Comparison of ENCODE assay signal across 24 cellular contexts in genomic region chr14:24343795-24344660, GRCh38. TPM values are rescaled to one million over a fixed set of nuclear protein-coding genes. Genes with fewer than 3 reads are reported as not detected.
DNase-seq lines count a peak whose midpoint lies in the region; ATAC-seq and TF ChIP-seq lines count a peak whose summit lies in the region.
"Had no signal": no experiment of that assay in that cellular context is flagged by ENCODE, and none has a peak within 500 bp of the region (broad histone marks: within the 10 kb centered on the region; RNA-seq: fewer than 3 reads in every experiment).

No MANE protein-coding gene starts in this region.

- no peak for TF ChIP-seq POLR2A in Peyer's patch (IDR thresholded peaks at IDR 0.05)

- H3K9ac ChIP-seq in GM23248: no peak overlapping the region

- no peak for TF ChIP-seq CTCF in Peyer's patch (IDR thresholded peaks at IDR 0.05)
- TF ChIP-seq CTCF in foreskin keratinocyte (conservative IDR thresholded peaks at IDR 0.05): no peak

- no peaks in the 10 kb centered on the region for H4K20me1 ChIP-seq in GM23248 (ENCODE audit: insufficient read depth)

- H2AFZ ChIP-seq in GM23248: no peak overlapping the region

- in situ Hi-C loops in GM23248 (cut with MboI): no loop called here

- H3K27me3 ChIP-seq in GM23248 (replicated peaks; ENCODE audit: insufficient read depth) (no peaks in the 10 kb centered on the region), Peyer's patch (no peaks in the 10 kb centered on the region), foreskin keratinocyte (peaks cover 9% of the 10 kb centered on the region)

- H3K36me3 ChIP-seq in GM23248 (ENCODE audit: low read depth) (no peaks in the 10 kb centered on the region), Peyer's patch (no peaks in the 10 kb centered on the region)
- H3K36me3 ChIP-seq: esophagus squamous epithelium, gastrocnemius medialis had no signal

- 80 to 81% methylated on average over 7 of the region's 7 CpGs for WGBS in GM23248 (ENCODE audit: low coverage in 1 of 2, low lambda C conversion rate in 2 of 2, missing lambda C conversion rate in 2 of 2), 2 experiments

- no peaks in the 10 kb centered on the region for H3F3A ChIP-seq in GM23248 (ENCODE audit: insufficient read depth)

- ATAC-seq in left lobe of liver (peak; percentile 94), HG03039 (IDR thresholded peaks at IDR 0.05; ENCODE audit: unreplicated experiment) (no peak), foreskin keratinocyte (no peak)
- ATAC-seq: activated T-helper 17 cell treated with anti-CD3 and anti-CD28 coated beads, Interleukin-2, amount 50 U/mL, for 72 hours; CD8-positive, alpha-beta T cell; gastrocnemius medialis; stimulated activated naive B cell treated with anti-CD40 and anti-IgM and Interleukin-4, amounts not matched to agents 10 μg/mL and 1 μg/mL and 100 μg/mL, for 72 hours had no signal

- H3K27ac ChIP-seq in GM23248: no peak overlapping the region
- H3K27ac ChIP-seq in Peyer's patch: peak overlapping the region in 2 of 4 donors; percentile 40 to 41
- no peak overlapping the region for H3K27ac ChIP-seq in foreskin keratinocyte
- H3K27ac ChIP-seq: esophagus squamous epithelium, gastrocnemius medialis, skin epidermis had no signal

- no peaks in the 10 kb centered on the region for H3K4me1 ChIP-seq in GM23248 (ENCODE audit: insufficient read depth)
- H3K4me1 ChIP-seq in Peyer's patch: peaks cover 0 to 11% (median 1%) of the 10 kb centered on the region in 4 donors
- H3K4me1 ChIP-seq in foreskin keratinocyte: no peaks in the 10 kb centered on the region
- H3K4me1 ChIP-seq: gastrocnemius medialis had no signal

- H3K4me2 ChIP-seq in GM23248 (ENCODE audit: unreplicated experiment): no peak overlapping the region

- H3K9me2 ChIP-seq in GM23248 (ENCODE audit: insufficient read depth): no peaks in the 10 kb centered on the region

- H3K4me3 ChIP-seq in GM23248 (no peak overlapping the region), Peyer's patch (no peak overlapping the region)
- H3K4me3 ChIP-seq: esophagus squamous epithelium, gastrocnemius medialis, skin epidermis had no signal

- H3K9me3 ChIP-seq in GM23248 (ENCODE audit: low read depth) (no peaks in the 10 kb centered on the region), Peyer's patch (no peaks in the 10 kb centered on the region)
- H3K9me3 ChIP-seq: esophagus squamous epithelium, gastrocnemius medialis had no signal

- H3K79me2 ChIP-seq in GM23248 (ENCODE audit: insufficient read depth): no peaks in the 10 kb centered on the region

- DNase-seq in GM23248 (peak; percentile 39), Peyer's patch (peak in 2 of 3 donors; percentile 75 to 82), left lobe of liver (ENCODE audit: low spot score) (peak; percentile 64), NCI-H1092 (lab: John Stamatoyannopoulos, UW) (no peak), foreskin keratinocyte (no peak)
- DNase-seq: activated CD4-positive, alpha-beta T cell treated with anti-CD3 and anti-CD28 coated beads for 48 hours; activated naive CD4-positive, alpha-beta T cell treated with anti-CD3 and anti-CD28 coated beads, Interleukin-2, amount 50 U/mL, for 16 hours; amniotic stem cell; CD8-positive, alpha-beta T cell; cerebellar nuclear complex; esophagus squamous epithelium; gastrocnemius medialis; hippocampal formation; NCI-H146; NCI-H2107; NCI-H345; NCI-H69; SIG-M5; stimulated activated naive B cell treated with anti-CD40 and anti-IgM and Interleukin-4, amounts not matched to agents 10 μg/mL and 1 μg/mL and 100 μg/mL, for 72 hours; SW 1271 had no signal

RNA-seq across cellular contexts. Expression of gene RIPK3, which starts 4.2 kb away (rescaled TPM):
- total RNA-seq in GM23248 (2014; rRNA removed; shearing (Covaris generic)): 2.2 and 5.3 TPM in 2 replicates
- polyA plus RNA-seq in GM23248 (2016; fragmentation: Nextera tagmentation; extraction: Ambion mirVana) (5.1 and 5.3 TPM in 2 replicates), foreskin keratinocyte (7.8 and 9.4 TPM in 2 replicates)
- total RNA-seq in Peyer's patch (10 to 100 TPM; 45.2 to 72.0 (median 64.0) TPM), left lobe of liver (0.68 TPM), foreskin keratinocyte (7.9 and 11.7 TPM in 2 replicates)
- total RNA-seq: Daoy had no signal

RNA-seq across cellular contexts. Expression of gene ADCY4, which starts 9.2 kb away (rescaled TPM):
- 0.22 and 0.38 TPM in 2 replicates for total RNA-seq in GM23248 (2014; rRNA removed; shearing (Covaris generic))
- polyA plus RNA-seq in GM23248 (2016; fragmentation: Nextera tagmentation; extraction: Ambion mirVana): 0.20 and 0.38 TPM in 2 replicates
- total RNA-seq in Peyer's patch: 10 to 100 TPM; 12.1 to 53.6 (median 26.9) TPM
- total RNA-seq in left lobe of liver: 5.5 TPM
- 0.49 and 1.1 TPM in 2 replicates for total RNA-seq in foreskin keratinocyte
- 0.25 and 0.57 TPM in 2 replicates for polyA plus RNA-seq in foreskin keratinocyte

RNA-seq across cellular contexts. Expression of gene NFATC4, which starts 24.0 kb away (rescaled TPM):
- total RNA-seq in GM23248 (2014; rRNA removed; shearing (Covaris generic)): 96.9 and 113 TPM in 2 replicates
- 75.6 and 84.8 TPM in 2 replicates for polyA plus RNA-seq in GM23248 (2016; fragmentation: Nextera tagmentation; extraction: Ambion mirVana)
- 10 to 100 TPM in 3 of 4 donors, 1 to 10 TPM in 1; 6.5 to 52.0 (median 21.5) TPM for total RNA-seq in Peyer's patch
- 1.4 TPM for total RNA-seq in left lobe of liver
- 11.1 and 19.8 TPM in 2 replicates for total RNA-seq in foreskin keratinocyte
- 13.1 and 21.1 TPM in 2 replicates for polyA plus RNA-seq in foreskin keratinocyte
- total RNA-seq: CD8-positive, alpha-beta T cell had no signal

RNA-seq across cellular contexts. Expression of gene LTB4R, which starts 32.7 kb away (rescaled TPM):
- 1.4 and 2.4 TPM in 2 replicates for total RNA-seq in GM23248 (2014; rRNA removed; shearing (Covaris generic))
- 0.41 and 1.1 TPM in 2 replicates for polyA plus RNA-seq in GM23248 (2016; fragmentation: Nextera tagmentation; extraction: Ambion mirVana)
- total RNA-seq in Peyer's patch: 10 to 100 TPM in 2 of 4 donors, 1 to 10 TPM in 2; 5.1 to 28.5 (median 10.1) TPM
- 7.2 TPM for total RNA-seq in left lobe of liver
- 7.2 and 8.5 TPM in 2 replicates for total RNA-seq in foreskin keratinocyte
- polyA plus RNA-seq in foreskin keratinocyte: 8.1 and 8.9 TPM in 2 replicates

RNA-seq across cellular contexts. Expression of gene LTB4R2, which starts 34.1 kb away (rescaled TPM):
- 3.5 and 6.8 TPM in 2 replicates for total RNA-seq in GM23248 (2014; rRNA removed; shearing (Covaris generic))
- polyA plus RNA-seq in GM23248 (2016; fragmentation: Nextera tagmentation; extraction: Ambion mirVana) (0.30 and 0.45 TPM in 2 replicates), foreskin keratinocyte (7.5 and 8.3 TPM in 2 replicates)
- total RNA-seq in Peyer's patch (10 to 100 TPM in 2 of 4 donors, 1 to 10 TPM in 2; 7.7 to 37.2 (median 12.2) TPM), left lobe of liver (6.9 TPM), foreskin keratinocyte (11.6 and 12.8 TPM in 2 replicates)

Comparison
In these comparisons a context has a peak if more than half of its experiments do, and no peak if none do; other contexts are left out.
1. DNase-seq: peak in GM23248 (single experiment), Peyer's patch (2 of 3) and left lobe of liver (single experiment); none in NCI-H1092 (single experiment) and foreskin keratinocyte (0 of 2).